In genomic region chr5:3218916-3219650, GRCh38 we compare ENCODE assay signal across 31 cellular contexts.
"Had no signal": no experiment of that assay in that cellular context is flagged by ENCODE, and none has a peak within 500 bp of the region (broad histone marks: within the 10 kb centered on the region; RNA-seq: fewer than 3 reads in every experiment).

No MANE protein-coding gene starts in this region.

- ATAC-seq: heart right ventricle; left ventricle myocardium superior; naive thymus-derived CD8-positive, alpha-beta T cell; pancreas; right lobe of liver had no signal

- H3K9me3 Mint-ChIP-seq: nephron progenitor cell had no signal

- H3K4me1 ChIP-seq: esophagus squamous epithelium, heart right ventricle, lower lobe of right lung, pancreas, right lobe of liver, testis, tibial artery, upper lobe of right lung had no signal

- H3K36me3 ChIP-seq: esophagus squamous epithelium, heart right ventricle, lower lobe of right lung, pancreas, right lobe of liver, tibial artery, upper lobe of right lung had no signal

- H3K27me3 Mint-ChIP-seq: naive thymus-derived CD8-positive, alpha-beta T cell had no signal

- H3K27ac Mint-ChIP-seq: immature natural killer cell; naive thymus-derived CD8-positive, alpha-beta T cell; nephron progenitor cell had no signal

- H3K4me1 Mint-ChIP-seq: immature natural killer cell; naive thymus-derived CD8-positive, alpha-beta T cell had no signal

- H3K4me3 ChIP-seq: esophagus squamous epithelium, heart right ventricle, lower lobe of right lung, pancreas, right lobe of liver, testis, tibial artery, upper lobe of right lung had no signal

- DNase-seq: caudate nucleus; cerebellar nuclear complex; dermis blood vessel endothelial cell; effector memory CD4-positive, alpha-beta T cell; esophagus squamous epithelium; foreskin melanocyte; glutamatergic neuron; heart right ventricle; hypothalamus; immature natural killer cell; left ventricle myocardium superior; lower lobe of right lung; naive thymus-derived CD8-positive, alpha-beta T cell; nephron progenitor cell; occipital lobe; pancreas; retina; right lobe of liver; small intestine; stimulated activated CD4-positive, alpha-beta T cell treated with anti-CD3 and anti-CD28 coated beads, Interleukin-12 subunit alpha, Interleukin-12 subunit beta, amount 100 ng/mL, for 4 hours; stimulated activated CD4-positive, alpha-beta T cell treated with anti-CD3 and anti-CD28 coated beads, Interleukin-1b, Interleukin-23, amount 100 ng/mL, for 48 hours; stimulated activated CD4-positive, alpha-beta T cell treated with anti-CD3 and anti-CD28 coated beads, Interleukin-4, amount 100 ng/mL, for 1 hour; stimulated activated CD8-positive, alpha-beta memory T cell treated with anti-CD3 and anti-CD28 coated beads, Interleukin-4, amount 100 ng/mL, for 48 hours; stimulated activated naive CD4-positive, alpha-beta T cell treated with Interleukin-2 at 50 U/mL for 16 hours; substantia nigra; testis; upper lobe of right lung had no signal

- H3K27me3 ChIP-seq: esophagus squamous epithelium, pancreas, right lobe of liver, testis, tibial artery, upper lobe of right lung had no signal

- H3K36me3 Mint-ChIP-seq: immature natural killer cell; naive thymus-derived CD8-positive, alpha-beta T cell had no signal

- H3K27ac ChIP-seq: esophagus squamous epithelium, heart right ventricle, lower lobe of right lung, pancreas, right lobe of liver, testis, tibial artery, upper lobe of right lung had no signal

- H3K9me3 ChIP-seq: esophagus squamous epithelium, heart right ventricle, lower lobe of right lung, pancreas, right lobe of liver, testis, upper lobe of right lung had no signal

- H3K4me3 Mint-ChIP-seq: immature natural killer cell; naive thymus-derived CD8-positive, alpha-beta T cell; nephron progenitor cell had no signal

- FAIRE-seq: colon, endothelial cell of umbilical vein, keratinocyte, pancreas, small intestine had no signal
